Comparison of ENCODE assay signal across 10 cellular contexts in the genomic region with DNA sequence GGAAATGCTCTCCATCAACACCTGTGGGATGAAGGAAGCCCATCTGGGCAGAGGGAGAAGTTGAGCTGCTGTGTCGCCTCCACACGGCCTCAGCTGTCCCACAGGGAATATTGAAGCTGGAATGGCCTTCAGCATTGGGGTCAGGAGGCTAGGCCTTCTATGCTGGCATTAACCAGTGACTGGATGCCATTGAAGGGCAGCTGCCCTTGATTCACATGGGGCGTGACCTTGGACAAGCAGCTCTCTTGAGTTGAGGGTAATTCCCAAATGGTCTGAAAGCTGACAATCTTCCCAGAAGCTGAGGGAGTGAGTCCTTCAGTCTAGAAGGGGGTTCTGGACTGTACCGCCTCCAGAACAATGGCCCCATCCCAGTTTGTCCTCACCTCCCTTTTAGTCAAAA. TPM values are rescaled to one million over a fixed set of nuclear protein-coding genes. Genes with fewer than 3 reads are reported as not detected.
DNase-seq lines count a peak whose midpoint lies in the region; ATAC-seq and TF ChIP-seq lines count a peak whose summit lies in the region.
"Had no signal": no experiment of that assay in that cellular context is flagged by ENCODE, and none has a peak within 500 bp of the region (broad histone marks: within the 10 kb centered on the region; RNA-seq: fewer than 3 reads in every experiment).

No MANE protein-coding gene starts in this region.

- DNase-seq in HL-60 (ENCODE audit: low read depth in 1 of 2, low spot score in 1 of 2): no peak
- DNase-seq in body of pancreas: peak in 2 of 4 donors; percentile 29 to 51
- no peak for DNase-seq in naive thymus-derived CD4-positive, alpha-beta T cell
- no peak for DNase-seq in globus pallidus (ENCODE audit: low spot score)
- no peak for DNase-seq in HCEC 1CT
- no peak for DNase-seq in stimulated activated CD4-positive, alpha-beta T cell treated with anti-CD3 and anti-CD28 coated beads, Interleukin-12 subunit alpha, Interleukin-12 subunit beta, amount 100 ng/mL, for 4 hours
- DNase-seq: DND-41; stimulated activated CD4-positive, alpha-beta T cell treated with anti-CD3 and anti-CD28 coated beads, Interleukin-4, amount 100 ng/mL, for 4 hours had no signal

- peaks cover 0 to 3% (median 0%) of the 10 kb centered on the region in 5 donors for H3K27me3 Mint-ChIP-seq in naive thymus-derived CD4-positive, alpha-beta T cell

- H3K36me3 Mint-ChIP-seq in naive thymus-derived CD4-positive, alpha-beta T cell: peaks cover 0 to 64% (median 10%) of the 10 kb centered on the region in 5 donors

- CTCF ChIA-PET in naive thymus-derived CD4-positive, alpha-beta T cell (lab: Charles Lee): interaction anchor here (1.1 to 1.3 kb wide), 3 partner anchors 30 to 66 kb away, joined by 3 to 5 read pairs (median 3); no protein-coding TSS in a partner anchor

- TF ChIP-seq CTCF in 22Rv1 (IDR thresholded peaks at IDR 0.05): no peak
- TF ChIP-seq CTCF in HL-60 (IDR thresholded peaks at IDR 0.05; ENCODE audit: insufficient read depth, low read length): no peak
- TF ChIP-seq CTCF in body of pancreas (IDR thresholded peaks at IDR 0.05): no peak

- peaks cover 31 to 72% (median 59%) of the 10 kb centered on the region in 7 donors for H3K4me1 Mint-ChIP-seq in naive thymus-derived CD4-positive, alpha-beta T cell

- intact Hi-C loops in body of pancreas (cut with DNase I): no loop called here
- intact Hi-C loops in naive thymus-derived CD4-positive, alpha-beta T cell (cut with micrococcal nuclease): no loop called here

- POLR2A ChIA-PET in naive thymus-derived CD4-positive, alpha-beta T cell (lab: Charles Lee): interaction anchor here (0.6 to 1.5 kb wide), 5 partner anchors 9 to 679 kb away, joined by 3 to 6 read pairs (median 5); no protein-coding TSS in a partner anchor

- peaks cover 0 to 10% of the 10 kb centered on the region in 2 donors for H3K36me3 ChIP-seq in body of pancreas (replicated peaks in 1 of 2; ENCODE audit: insufficient read depth in 1 of 2, low read depth in 2 of 2)
- H3K36me3 ChIP-seq in naive thymus-derived CD4-positive, alpha-beta T cell (ENCODE audit: control insufficient read depth in 2 of 3, insufficient read depth in 3 of 3, low read length in 3 of 3): peaks cover 0 to 42% (median 6%) of the 10 kb centered on the region in 3 experiments

- TF ChIP-seq POLR2A in body of pancreas (IDR thresholded peaks at IDR 0.05): no peak

- WGBS in body of pancreas, 2 donors: 36 to 43% methylated on average over 3 to 4 of the region's 4 CpGs

- H3K4me1 ChIP-seq in body of pancreas: peaks cover 68% of the 10 kb centered on the region
- H3K4me1 ChIP-seq in naive thymus-derived CD4-positive, alpha-beta T cell (ENCODE audit: control insufficient read depth in 2 of 2, insufficient read depth in 2 of 2, low read length in 2 of 2): peaks cover 45 to 49% of the 10 kb centered on the region in 2 donors

- ATAC-seq in body of pancreas: no peak
- no peak for ATAC-seq in naive thymus-derived CD4-positive, alpha-beta T cell
- no peak for ATAC-seq in GM18511 (IDR thresholded peaks at IDR 0.05; ENCODE audit: unreplicated experiment)

- H3K4me3 Mint-ChIP-seq in naive thymus-derived CD4-positive, alpha-beta T cell: peak overlapping the region; percentile 91 to 96 (median 94)

- peak overlapping the region; percentile 93 to 99 (median 97) for H3K27ac Mint-ChIP-seq in naive thymus-derived CD4-positive, alpha-beta T cell

- H3K27ac ChIP-seq in 22Rv1: peak overlapping the region; percentile 95
- peak overlapping the region; percentile 85 for H3K27ac ChIP-seq in HL-60 (replicated peaks)
- H3K27ac ChIP-seq in body of pancreas: peak overlapping the region; percentile 87 to 98 (median 94)
- H3K27ac ChIP-seq in naive thymus-derived CD4-positive, alpha-beta T cell (ENCODE audit: low read depth, low read length): peak overlapping the region; percentile 97

- H3K27me3 ChIP-seq in HL-60 (ENCODE audit: insufficient read depth, poor library complexity, severe bottlenecking) (no peaks in the 10 kb centered on the region), body of pancreas (no peaks in the 10 kb centered on the region)
- no peaks in the 10 kb centered on the region for H3K27me3 ChIP-seq in naive thymus-derived CD4-positive, alpha-beta T cell (ENCODE audit: control insufficient read depth in 2 of 2, insufficient read depth in 2 of 2, low read length in 2 of 2)

- no peak overlapping the region for H3K4me3 ChIP-seq in HL-60 (replicated peaks; ENCODE audit: insufficient read depth, low read length)
- H3K4me3 ChIP-seq in body of pancreas: no peak overlapping the region
- H3K4me3 ChIP-seq in naive thymus-derived CD4-positive, alpha-beta T cell (ENCODE audit: low read length): peak overlapping the region; percentile 81

- peaks cover 0 to 1% (median 0%) of the 10 kb centered on the region in 11 donors for H3K9me3 Mint-ChIP-seq in naive thymus-derived CD4-positive, alpha-beta T cell

- no peaks in the 10 kb centered on the region for H3K9me3 ChIP-seq in body of pancreas
- no peaks in the 10 kb centered on the region for H3K9me3 ChIP-seq in naive thymus-derived CD4-positive, alpha-beta T cell (ENCODE audit: control insufficient read depth in 2 of 3, low read length in 3 of 3)

RNA-seq across cellular contexts. Expression of a gene that starts 6.7 kb away (rescaled TPM):
- 10 to 100 TPM; 26.2 to 72.5 TPM for total RNA-seq in body of pancreas
- 100 to 1,000 TPM in 1 of 5 experiments, 10 to 100 TPM in 4; 10.2 to 107 (median 94.2) TPM for total RNA-seq in naive thymus-derived CD4-positive, alpha-beta T cell
- 1 to 10 TPM; 3.3 to 8.9 TPM for polyA plus RNA-seq in naive thymus-derived CD4-positive, alpha-beta T cell

RNA-seq across cellular contexts. Expression of a gene that starts 22.5 kb away (rescaled TPM):
- total RNA-seq in body of pancreas: 10 to 100 TPM; 18.5 to 23.6 TPM
- total RNA-seq in naive thymus-derived CD4-positive, alpha-beta T cell: not detected
- not detected for polyA plus RNA-seq in naive thymus-derived CD4-positive, alpha-beta T cell

RNA-seq across cellular contexts. Expression of a gene that starts 53.7 kb away (rescaled TPM):
- 10 to 100 TPM; 89.2 to 89.3 TPM for total RNA-seq in body of pancreas
- under 1 TPM in 1 of 5 experiments, not detected in 4; 0.42 TPM for total RNA-seq in naive thymus-derived CD4-positive, alpha-beta T cell
- polyA plus RNA-seq in naive thymus-derived CD4-positive, alpha-beta T cell: not detected

RNA-seq across cellular contexts. Expression of a gene that starts 56.3 kb away (rescaled TPM):
- 1 to 10 TPM in 1 of 2 donors, under 1 TPM in 1; 0.33 to 1.3 TPM for total RNA-seq in body of pancreas
- total RNA-seq in naive thymus-derived CD4-positive, alpha-beta T cell: not detected
- polyA plus RNA-seq in naive thymus-derived CD4-positive, alpha-beta T cell: not detected

Comparison
In these comparisons a context has a peak if more than half of its experiments do, and no peak if none do; other contexts are left out.
1. RNA of a gene that starts 22.5 kb away (total RNA-seq): 18.5 to 23.6 TPM in body of pancreas; not detected in naive thymus-derived CD4-positive, alpha-beta T cell; every median in the first group is over 10 times any median in the second.
2. RNA of a gene that starts 53.7 kb away (total RNA-seq): 89.2 to 89.3 TPM in body of pancreas; 0.42 TPM in naive thymus-derived CD4-positive, alpha-beta T cell; every median in the first group is over 10 times any median in the second.
3. Peak in every context shown above with its lines, with median percentiles within 50 percentile points of each other: H3K27ac ChIP-seq.